1 cellular context compared by ENCODE assay signal in genomic region chr2:238864207-238865014, GRCh38.
A peak's percentile ranks its signal among the peaks of the same experiment; 100 is the strongest.
TF ChIP-seq lines count a peak whose summit lies in the region.

No MANE protein-coding gene starts in this region.

TF ChIP-seq in HepG2, 621 proteins besides CTCF, POLR2A, EP300 and RAD21 (continued from another document and continues in another):
- TF ChIP-seq ETV5 (CRISPR knock-in tag; IDR thresholded peaks at IDR 0.05; ENCODE audit: borderline replicate concordance), result peak; percentile 57; the same call in 1 of the 2 replicates
- TF ChIP-seq SP5 (CRISPR knock-in tag; IDR thresholded peaks at IDR 0.05; ENCODE audit: borderline replicate concordance, low read depth), result peak; percentile 70
- TF ChIP-seq ZIK1 (CRISPR knock-in tag; IDR thresholded peaks at IDR 0.05; ENCODE audit: borderline replicate concordance, low read depth), result peak; percentile 49; the same call in 1 of the 2 replicates
- peak; percentile 44; the same call in 1 of the 2 replicates for TF ChIP-seq ZNF572 (CRISPR knock-in tag; IDR thresholded peaks at IDR 0.05)
- TF ChIP-seq ZNF367 (CRISPR knock-in tag; IDR thresholded peaks at IDR 0.05; ENCODE audit: borderline replicate concordance), result no peak
- TF ChIP-seq ZNF776 (CRISPR knock-in tag; IDR thresholded peaks at IDR 0.05), result peak; percentile 68; the same call in 1 of the 2 replicates
- peak; percentile 65; the same call in 1 of the 2 replicates for TF ChIP-seq HNF1A (IDR thresholded peaks at IDR 0.05; ENCODE audit: low read depth)
- TF ChIP-seq HNF1A (CRISPR knock-in tag; IDR thresholded peaks at IDR 0.05; ENCODE audit: borderline replicate concordance), result no peak; the same call in 1 of the 2 replicates
- TF ChIP-seq BCL3 (CRISPR knock-in tag; IDR thresholded peaks at IDR 0.05), result peak; percentile 53
- TF ChIP-seq ZNF33A (CRISPR knock-in tag; IDR thresholded peaks at IDR 0.05; ENCODE audit: borderline replicate concordance), result no peak
- peak; percentile 81; the same call in 1 of the 2 replicates for TF ChIP-seq RNF219 (CRISPR knock-in tag; IDR thresholded peaks at IDR 0.05)
- peak; percentile 65; the same call in 1 of the 2 replicates for TF ChIP-seq ZNF580 (CRISPR knock-in tag; IDR thresholded peaks at IDR 0.05; ENCODE audit: borderline replicate concordance, low read depth)
- no peak for TF ChIP-seq TMF1 (CRISPR knock-in tag; IDR thresholded peaks at IDR 0.05; ENCODE audit: low read depth)
- no peak for TF ChIP-seq ZNF740 (CRISPR knock-in tag; IDR thresholded peaks at IDR 0.05)
- TF ChIP-seq ZNF446 (CRISPR knock-in tag; IDR thresholded peaks at IDR 0.05), result no peak
- TF ChIP-seq WIZ (CRISPR knock-in tag; IDR thresholded peaks at IDR 0.05), result no peak; the same call in 1 of the 2 replicates
- peak; percentile 95 for TF ChIP-seq ZBED4 (CRISPR knock-in tag; IDR thresholded peaks at IDR 0.05; ENCODE audit: borderline replicate concordance)
- TF ChIP-seq MATR3 (CRISPR knock-in tag; IDR thresholded peaks at IDR 0.05), result no peak
- TF ChIP-seq TBX3 (IDR thresholded peaks at IDR 0.05; ENCODE audit: borderline replicate concordance), result no peak
- TF ChIP-seq NR2F6 (IDR thresholded peaks at IDR 0.05), result peak; percentile 91
- TF ChIP-seq NR2F6 (CRISPR knock-in tag; IDR thresholded peaks at IDR 0.05), result peak; percentile 94
- TF ChIP-seq, protein P1, sequence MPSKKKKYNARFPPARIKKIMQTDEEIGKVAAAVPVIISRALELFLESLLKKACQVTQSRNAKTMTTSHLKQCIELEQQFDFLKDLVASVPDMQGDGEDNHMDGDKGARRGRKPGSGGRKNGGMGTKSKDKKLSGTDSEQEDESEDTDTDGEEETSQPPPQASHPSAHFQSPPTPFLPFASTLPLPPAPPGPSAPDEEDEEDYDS (CRISPR knock-in tag; IDR thresholded peaks at IDR 0.05), result peak; percentile 89
- TF ChIP-seq, protein P2, sequence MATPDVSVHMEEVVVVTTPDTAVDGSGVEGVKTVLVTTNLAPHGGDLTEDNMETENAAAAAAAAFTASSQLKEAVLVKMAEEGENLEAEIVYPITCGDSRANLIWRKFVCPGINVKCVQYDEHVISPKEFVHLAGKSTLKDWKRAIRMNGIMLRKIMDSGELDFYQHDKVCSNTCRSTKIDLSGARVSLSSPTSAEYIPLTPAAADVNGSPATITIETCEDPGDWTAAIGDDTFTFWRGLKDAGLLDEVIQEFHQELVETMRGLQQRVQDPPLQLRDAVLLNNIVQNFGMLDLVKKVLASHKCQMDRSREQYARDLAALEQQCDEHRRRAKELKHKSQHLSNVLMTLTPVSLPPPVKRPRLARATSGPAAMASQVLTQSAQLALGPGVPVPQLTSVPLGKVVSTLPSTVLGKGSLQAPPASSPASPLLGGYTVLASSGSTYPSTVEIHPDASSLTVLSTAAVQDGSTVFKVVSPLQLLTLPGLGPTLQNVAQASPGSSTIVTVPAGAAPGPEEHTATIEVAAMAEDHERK (CRISPR knock-in tag; IDR thresholded peaks at IDR 0.05; ENCODE audit: low read depth), result no peak
- peak; percentile 81 for TF ChIP-seq SOX13 (IDR thresholded peaks at IDR 0.05)
- peak in 1 of 2 experiments; percentile 95; a peak in 2 of 4 replicates for TF ChIP-seq SOX13 (CRISPR knock-in tag; conservative IDR thresholded peaks at IDR 0.05 in 1 of 2, IDR thresholded peaks at IDR 0.05 in 1 of 2)
- TF ChIP-seq NRL (CRISPR knock-in tag; IDR thresholded peaks at IDR 0.05; ENCODE audit: borderline replicate concordance), result 0 out of 2 replicates have a peak, but pooled peaks have one; percentile 46
- TF ChIP-seq ZNF225 (CRISPR knock-in tag; IDR thresholded peaks at IDR 0.05), result peak; percentile 92
- peak; percentile 31 for TF ChIP-seq RFXAP (CRISPR knock-in tag; IDR thresholded peaks at IDR 0.05; ENCODE audit: borderline replicate concordance)
- TF ChIP-seq ZNF547 (CRISPR knock-in tag; IDR thresholded peaks at IDR 0.05), result peak; percentile 77
- no peak for TF ChIP-seq FIP1L1 (IDR thresholded peaks at IDR 0.05; ENCODE audit: borderline replicate concordance, insufficient read depth, low read depth, low read length)
- peak; percentile 92 for TF ChIP-seq SALL1 (CRISPR knock-in tag; IDR thresholded peaks at IDR 0.05)
- TF ChIP-seq BHLHE40 (IDR thresholded peaks at IDR 0.05; ENCODE audit: low read length), result peak; percentile 57; the same call in 1 of the 2 replicates
- peak; percentile 92 for TF ChIP-seq GATAD2A (CRISPR knock-in tag; IDR thresholded peaks at IDR 0.05)
- TF ChIP-seq ATF1 (CRISPR knock-in tag; IDR thresholded peaks at IDR 0.05), result no peak
- TF ChIP-seq MBD4 (IDR thresholded peaks at IDR 0.05; ENCODE audit: borderline replicate concordance, low read length), result no peak
- no peak; the same call in 1 of the 2 replicates for TF ChIP-seq ZNF75D (CRISPR knock-in tag; IDR thresholded peaks at IDR 0.05; ENCODE audit: borderline replicate concordance)
- TF ChIP-seq MED13 (CRISPR knock-in tag; IDR thresholded peaks at IDR 0.05), result peak; percentile 54; the same call in 1 of the 2 replicates
- TF ChIP-seq TCF7L2 (IDR thresholded peaks at IDR 0.05; ENCODE audit: low read depth, low read length), result peak; percentile 77; the same call in 1 of the 2 replicates
- TF ChIP-seq ZNF326 (CRISPR knock-in tag; IDR thresholded peaks at IDR 0.05; ENCODE audit: borderline replicate concordance), result no peak
- TF ChIP-seq, protein P3, sequence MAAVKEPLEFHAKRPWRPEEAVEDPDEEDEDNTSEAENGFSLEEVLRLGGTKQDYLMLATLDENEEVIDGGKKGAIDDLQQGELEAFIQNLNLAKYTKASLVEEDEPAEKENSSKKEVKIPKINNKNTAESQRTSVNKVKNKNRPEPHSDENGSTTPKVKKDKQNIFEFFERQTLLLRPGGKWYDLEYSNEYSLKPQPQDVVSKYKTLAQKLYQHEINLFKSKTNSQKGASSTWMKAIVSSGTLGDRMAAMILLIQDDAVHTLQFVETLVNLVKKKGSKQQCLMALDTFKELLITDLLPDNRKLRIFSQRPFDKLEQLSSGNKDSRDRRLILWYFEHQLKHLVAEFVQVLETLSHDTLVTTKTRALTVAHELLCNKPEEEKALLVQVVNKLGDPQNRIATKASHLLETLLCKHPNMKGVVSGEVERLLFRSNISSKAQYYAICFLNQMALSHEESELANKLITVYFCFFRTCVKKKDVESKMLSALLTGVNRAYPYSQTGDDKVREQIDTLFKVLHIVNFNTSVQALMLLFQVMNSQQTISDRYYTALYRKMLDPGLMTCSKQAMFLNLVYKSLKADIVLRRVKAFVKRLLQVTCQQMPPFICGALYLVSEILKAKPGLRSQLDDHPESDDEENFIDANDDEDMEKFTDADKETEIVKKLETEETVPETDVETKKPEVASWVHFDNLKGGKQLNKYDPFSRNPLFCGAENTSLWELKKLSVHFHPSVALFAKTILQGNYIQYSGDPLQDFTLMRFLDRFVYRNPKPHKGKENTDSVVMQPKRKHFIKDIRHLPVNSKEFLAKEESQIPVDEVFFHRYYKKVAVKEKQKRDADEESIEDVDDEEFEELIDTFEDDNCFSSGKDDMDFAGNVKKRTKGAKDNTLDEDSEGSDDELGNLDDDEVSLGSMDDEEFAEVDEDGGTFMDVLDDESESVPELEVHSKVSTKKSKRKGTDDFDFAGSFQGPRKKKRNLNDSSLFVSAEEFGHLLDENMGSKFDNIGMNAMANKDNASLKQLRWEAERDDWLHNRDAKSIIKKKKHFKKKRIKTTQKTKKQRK (IDR thresholded peaks at IDR 0.05; ENCODE audit: low read length), result no peak
- peak; percentile 95 for TF ChIP-seq UBTF (CRISPR knock-in tag; IDR thresholded peaks at IDR 0.05)
